ENCODE assay signal across 10 cellular contexts in genomic region chr16:89476811-89477261, GRCh38. TPM values are rescaled to one million over a fixed set of nuclear protein-coding genes. Genes with fewer than 3 reads are reported as not detected.
DNase-seq lines count a peak whose midpoint lies in the region; ATAC-seq and TF ChIP-seq lines count a peak whose summit lies in the region.
"Had no signal": no experiment of that assay in that cellular context is flagged by ENCODE, and none has a peak within 500 bp of the region (broad histone marks: within the 10 kb centered on the region; RNA-seq: fewer than 3 reads in every experiment).

No MANE protein-coding gene starts in this region.

- H3K9me3 ChIP-seq in heart right ventricle: no peaks in the 10 kb centered on the region

- H3K27me3 ChIP-seq in foreskin keratinocyte (no peaks in the 10 kb centered on the region), heart right ventricle (no peaks in the 10 kb centered on the region)

- H3K36me3 ChIP-seq in heart right ventricle: no peaks in the 10 kb centered on the region

- WGBS in heart right ventricle, 2 donors: 75 to 78% methylated on average over 10 of the region's 10 CpGs

- peak; percentile 56 for DNase-seq in GM10266 (ENCODE audit: extremely low spot score)
- peak; percentile 30 for DNase-seq in NOMO-1 treated with dmso at 0.1 percent for 144 hours (lab: John Stamatoyannopoulos, UW; ENCODE audit: unreplicated experiment)
- peak; percentile 86 to 92 for DNase-seq in foreskin keratinocyte
- DNase-seq in Right ventricle myocardium inferior (ENCODE audit: missing footprints): no peak
- no peak for DNase-seq in DMS153 (lab: John Stamatoyannopoulos, UW)
- no peak for DNase-seq in heart right ventricle
- DNase-seq in 8988T: no peak
- DNase-seq: activated gamma-delta T cell treated with Interleukin-2 at 50 U/mL for 16 hours, NCI-H1694 had no signal

- no peak for TF ChIP-seq CTCF in GM10266 (IDR thresholded peaks at IDR 0.05; ENCODE audit: control insufficient read depth, insufficient read depth, low read depth, missing control alignments)
- TF ChIP-seq CTCF in foreskin keratinocyte (conservative IDR thresholded peaks at IDR 0.05): no peak
- no peak for TF ChIP-seq CTCF in heart right ventricle (IDR thresholded peaks at IDR 0.05)

- intact Hi-C loops in Right ventricle myocardium inferior (cut with DNase I) (no loop called here), heart right ventricle (cut with DNase I) (no loop called here)

- H3K4me1 ChIP-seq in foreskin keratinocyte (peaks cover 69% of the 10 kb centered on the region), heart right ventricle (peaks cover 13 to 98% (median 74%) of the 10 kb centered on the region in 9 donors)

- ATAC-seq in GM21786 (IDR thresholded peaks at IDR 0.05; ENCODE audit: unreplicated experiment): peak; percentile 58
- ATAC-seq in foreskin keratinocyte: peak; percentile 72
- no peak for ATAC-seq in Right ventricle myocardium inferior
- no peak for ATAC-seq in heart right ventricle

- H3K4me3 ChIP-seq in heart right ventricle: no peak overlapping the region

- H3K27ac ChIP-seq in foreskin keratinocyte: peak overlapping the region; percentile 92
- H3K27ac ChIP-seq in heart right ventricle: no peak overlapping the region

RNA-seq across cellular contexts. Expression of gene ANKRD11, which starts 13.5 kb away (rescaled TPM):
- total RNA-seq in foreskin keratinocyte (67.0 and 73.2 TPM in 2 replicates), Right ventricle myocardium inferior (64.9 TPM), heart right ventricle (10 to 100 TPM; 55.9 to 93.6 (median 67.4) TPM)
- polyA plus RNA-seq in foreskin keratinocyte (45.8 and 54.3 TPM in 2 replicates), heart right ventricle (10 to 100 TPM; 47.7 to 65.5 TPM)

RNA-seq across cellular contexts. Expression of gene SPG7, which starts 31.4 kb away (rescaled TPM):
- total RNA-seq in foreskin keratinocyte (66.2 and 70.7 TPM in 2 replicates), Right ventricle myocardium inferior (96.1 TPM), heart right ventricle (100 to 1,000 TPM in 5 of 10 donors, 10 to 100 TPM in 5; 85.4 to 145 (median 101) TPM)
- polyA plus RNA-seq in foreskin keratinocyte (52.7 and 53.6 TPM in 2 replicates), heart right ventricle (100 to 1,000 TPM in 1 of 2 donors, 10 to 100 TPM in 1; 69.8 to 116 TPM)

Comparison
In these comparisons a context has a peak if more than half of its experiments do, and no peak if none do; other contexts are left out.
1. DNase-seq: peak in GM10266 (single experiment), NOMO-1 treated with dmso at 0.1 percent for 144 hours (single experiment) and foreskin keratinocyte (2 of 2); none in Right ventricle myocardium inferior (single experiment), DMS153 (single experiment), heart right ventricle (0 of 2) and 8988T (single experiment).
2. ATAC-seq: peak in GM21786 (single experiment) and foreskin keratinocyte (single experiment); none in Right ventricle myocardium inferior (single experiment) and heart right ventricle (0 of 8).